Comparison of ENCODE assay signal across 23 cellular contexts in the genomic region with DNA sequence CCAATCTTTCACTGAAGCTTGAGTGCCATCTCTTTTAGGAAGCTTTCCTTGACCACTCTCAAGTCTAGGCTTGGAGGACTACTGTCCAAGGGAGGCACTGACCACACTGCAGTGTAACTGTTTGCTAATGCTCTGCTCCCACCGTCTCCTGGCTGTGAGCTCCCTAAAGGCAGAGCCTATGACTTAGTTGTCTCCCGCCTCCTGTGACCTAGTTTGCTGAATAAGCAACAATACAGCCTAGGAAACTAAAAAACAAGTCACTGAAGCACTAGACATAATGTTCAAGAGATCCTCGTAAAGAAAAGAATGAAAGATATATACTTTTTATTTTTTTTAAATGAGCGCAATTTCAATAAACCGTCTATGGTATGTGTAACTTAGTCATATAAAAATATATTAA. TPM values are rescaled to one million over a fixed set of nuclear protein-coding genes. Genes with fewer than 3 reads are reported as not detected.
"Had no signal": no experiment of that assay in that cellular context is flagged by ENCODE, and none has a peak within 500 bp of the region (broad histone marks: within the 10 kb centered on the region; RNA-seq: fewer than 3 reads in every experiment).

No MANE protein-coding gene starts in this region.

- H3K27ac ChIP-seq: VCaP had no signal

- H3K27me3 ChIP-seq: MG63 had no signal

- H3K4me3 ChIP-seq: MG63 had no signal

- ATAC-seq: activated CD8-positive, alpha-beta T cell treated with anti-CD3 and anti-CD28 coated beads for 36 hours; activated T-cell treated with anti-CD3 and anti-CD28 coated beads, Interleukin-2, amount 50 U/mL, for 72 hours had no signal

- H3K9me3 ChIP-seq: MG63 had no signal

- H3K36me3 ChIP-seq: MG63 had no signal

- DNase-seq: activated CD4-positive, alpha-beta T cell treated with anti-CD3 and anti-CD28 coated beads for 4 hours; activated CD8-positive, alpha-beta memory T cell treated with anti-CD3 and anti-CD28 coated beads, Interleukin-2, amount 50 U/mL, for 4 hours; activated gamma-delta T cell treated with Interleukin-2 at 50 U/mL for 16 hours; activated naive CD4-positive, alpha-beta T cell treated with anti-CD3 and anti-CD28 coated beads, Interleukin-2, amount 10 ng/mL, durations not matched to agents 7 days and 5 days; activated naive CD8-positive, alpha-beta T cell treated with anti-CD3 and anti-CD28 coated beads for 36 hours; activated T-cell treated with anti-CD3 and anti-CD28 coated beads, Interleukin-2, amount 50 U/mL, for 72 hours; caudate nucleus; MG63; NCI-H1105; NCI-H1436; NCI-H187 treated with DMSO at 0.1 percent for 48 hours; NCI-H2081 treated with DMSO at 0.1 percent for 48 hours; NCI-H2227 treated with DMSO at 0.1 percent for 48 hours; NCI-H82; SIG-M5; T-helper 1 cell had no signal

RNA-seq across cellular contexts. Expression of gene LIX1, which starts 31.4 kb away (rescaled TPM):
- total RNA-seq: activated CD8-positive, alpha-beta T cell treated with anti-CD3 and anti-CD28 coated beads for 36 hours; activated naive CD8-positive, alpha-beta T cell treated with anti-CD3 and anti-CD28 coated beads for 36 hours; activated T-cell treated with anti-CD3 and anti-CD28 coated beads, Interleukin-2, amount 50 U/mL, for 72 hours; activated T-helper 2 cell treated with anti-CD3 and anti-CD28 coated beads, Interferon-gamma antibody, Interleukin-2, Interleukin-4, amounts not matched to agents 10 μg/mL and 5 μg/mL and 100 μg/mL, durations not matched to agents 14 hours and 24 hours and 36 hours; NCI-H460; RPMI7951; T-helper 2 cell treated with Interferon-gamma antibody and Interleukin-4, amounts not matched to agents 100 ng/mL and 5 ng/mL, for 36 hours had no signal
- polyA plus RNA-seq: adipose tissue had no signal
